Comparison of ENCODE assay signal across 8 cellular contexts in genomic region chr2:70086838-70087702, GRCh38. TPM values are rescaled to one million over a fixed set of nuclear protein-coding genes. Genes with fewer than 3 reads are reported as not detected.
DNase-seq lines count a peak whose midpoint lies in the region; ATAC-seq, FAIRE-seq and TF ChIP-seq lines count a peak whose summit lies in the region.

PCBP1 (plus strand) TSS chr2:70087477; CDS start chr2:70087744, 267 bp downstream.

- H3K36me3 ChIP-seq in trophoblast cell (ENCODE audit: control insufficient read depth in 1 of 2, insufficient read depth in 2 of 2, low read length in 2 of 2) (peaks cover 7% of the 10 kb centered on the region in 2 experiments), tibial artery (peaks cover 22 to 33% (median 29%) of the 10 kb centered on the region in 3 donors)

- TF ChIP-seq POLR2A in GM12891 (IDR thresholded peaks at IDR 0.05; ENCODE audit: low read depth, low read length), result 0 out of 2 replicates have a peak, but pooled peaks have one; percentile 20

- H3K4me3 ChIP-seq in trophoblast cell (ENCODE audit: low read depth, low read length), result peak within 1 kb of the TSS; percentile 92
- peak within 1 kb of the TSS; percentile 71 to 95 for H3K4me3 ChIP-seq in tibial artery

- peak within 1 kb of the TSS; percentile 98 for H3K9ac ChIP-seq in trophoblast cell (ENCODE audit: low read length)

- no peak within 1 kb of the TSS for H3K23ac ChIP-seq in trophoblast cell (ENCODE audit: low read length)

- peaks cover 23% of the 10 kb centered on the region for H3K79me2 ChIP-seq in trophoblast cell (ENCODE audit: control insufficient read depth, insufficient read depth, low read length, poor library complexity)

- H3K18ac ChIP-seq in trophoblast cell (ENCODE audit: low read length), result peak within 1 kb of the TSS; percentile 99

- 0% methylated on average over 67 to 93 of the region's 94 CpGs for WGBS in adipose tissue, 3 donors
- no CpG with 5 or more reads among the region's 94 CpGs for WGBS in trophoblast cell (ENCODE audit: extremely low coverage, insufficient coverage, insufficient read length)

- DNase-seq in GM12891 (ENCODE audit: insufficient read length, low spot score) (peak; percentile 82), NCI-H1694 treated with DMSO at 0.1 percent for 48 hours (lab: John Stamatoyannopoulos, UW) (peak; percentile 92), cardiac septum (ENCODE audit: low spot score) (peak; percentile 96), trophoblast cell (peak; percentile 84 to 94), tibial artery (peak; percentile 94 to 97)

- peak within 1 kb of the TSS; percentile 93 for H3K14ac ChIP-seq in trophoblast cell (ENCODE audit: low read length)

- peak within 1 kb of the TSS; percentile 56 for H2AK5ac ChIP-seq in trophoblast cell (ENCODE audit: low read length)

- H2BK5ac ChIP-seq in trophoblast cell (ENCODE audit: low read depth, low read length, poor library complexity), result peak within 1 kb of the TSS; percentile 99

- H2BK12ac ChIP-seq in trophoblast cell (ENCODE audit: low read length), result peak within 1 kb of the TSS; percentile 25

- no peaks in the 10 kb centered on the region for H3K27me3 ChIP-seq in trophoblast cell (ENCODE audit: insufficient read depth, low read length)
- H3K27me3 ChIP-seq in tibial artery, result no peaks in the 10 kb centered on the region

- peak within 1 kb of the TSS; percentile 94 for H4K12ac ChIP-seq in trophoblast cell (ENCODE audit: low read depth, low read length)

- no peak for TF ChIP-seq CTCF in tibial artery (IDR thresholded peaks at IDR 0.05)

- H3K4ac ChIP-seq in trophoblast cell (ENCODE audit: low read depth, low read length), result peak within 1 kb of the TSS; percentile 98

- H2AFZ ChIP-seq in trophoblast cell (ENCODE audit: insufficient read depth, low read length, poor library complexity), result peak within 1 kb of the TSS; percentile 92

- peaks cover 34% of the 10 kb centered on the region for H3K79me1 ChIP-seq in trophoblast cell (ENCODE audit: low read length)

- FAIRE-seq in GM12891 (lab: Jason Lieb, UNC), result peak; percentile 69

- H3K4me1 ChIP-seq in trophoblast cell (ENCODE audit: control insufficient read depth in 1 of 2, insufficient read depth in 2 of 2, low read length in 2 of 2), result peaks cover 3 to 12% of the 10 kb centered on the region in 2 experiments
- peaks cover 0 to 53% (median 40%) of the 10 kb centered on the region in 4 donors for H3K4me1 ChIP-seq in tibial artery

- intact Hi-C loops in T-helper 1 cell treated with Interleukin-12 subunit alpha and Interleukin-12 subunit beta and Interleukin-4 antibody, amounts not matched to agents 30 ng/mL and 1 ng/mL, for 36 hours (cut with micrococcal nuclease), result loop anchor here (1.0 to 5.0 kb wide), 10 partner anchors 8 to 1835 kb away; partner anchors contain the start of genes AAK1, GMCL1, PPP3R1 and SNRPG
- intact Hi-C loops in cardiac septum (cut with DNase I), result loop anchor here (1.0 to 5.0 kb wide), 5 partner anchors 37 to 173 kb away; partner anchors contain the start of genes C2orf42 and TIA1
- intact Hi-C loops in tibial artery (cut with DNase I; ENCODE audit: low total_unique reads), result loop anchor here (2.0 kb wide), 1 partner anchor 56 kb away; no protein-coding TSS in a partner anchor

- peak; percentile 34 for ATAC-seq in HG02870 (IDR thresholded peaks at IDR 0.05; ENCODE audit: unreplicated experiment)

- peak within 1 kb of the TSS; percentile 76 for H3K4me2 ChIP-seq in trophoblast cell (ENCODE audit: low read length)

- H4K8ac ChIP-seq in trophoblast cell (ENCODE audit: low read depth, low read length), result peak within 1 kb of the TSS; percentile 97

- H4K91ac ChIP-seq in trophoblast cell (ENCODE audit: low read depth, low read length), result peak within 1 kb of the TSS; percentile 99

- peak within 1 kb of the TSS; percentile 98 for H2BK120ac ChIP-seq in trophoblast cell (ENCODE audit: insufficient read depth, low read length, poor library complexity)

- H3K27ac ChIP-seq in adipose tissue (ENCODE audit: low read depth, low read length) (peak within 1 kb of the TSS; percentile 99), trophoblast cell (ENCODE audit: low read depth, low read length) (peak within 1 kb of the TSS; percentile 100), tibial artery (peak within 1 kb of the TSS; percentile 94 to 99)

- H3K9me3 ChIP-seq in trophoblast cell (ENCODE audit: insufficient read depth, low read depth, low read length) (no peaks in the 10 kb centered on the region), tibial artery (no peaks in the 10 kb centered on the region)

TF ChIP-seq in GM12891, 5 proteins besides CTCF, POLR2A, EP300 and RAD21:
- no peak for TF ChIP-seq SPI1 (IDR thresholded peaks at IDR 0.05; ENCODE audit: low read depth, low read length)
- TF ChIP-seq POLR2AphosphoS5 (IDR thresholded peaks at IDR 0.05; ENCODE audit: low read depth, low read length), result peak; percentile 12; the same call in 1 of the 2 replicates

RNA-seq across cellular contexts. Expression of gene PCBP1, which starts in this region (rescaled TPM):
- polyA plus RNA-seq in GM12891 (2012; ENCODE audit: low read depth, missing spikeins), result 235 TPM
- total RNA-seq in T-helper 1 cell treated with Interleukin-12 subunit alpha and Interleukin-12 subunit beta and Interleukin-4 antibody, amounts not matched to agents 30 ng/mL and 1 ng/mL, for 36 hours, result 443 and 445 TPM in 2 replicates
- 100 to 1,000 TPM; 233 to 396 (median 326) TPM for polyA plus RNA-seq in adipose tissue
- 223 TPM for total RNA-seq in cardiac septum
- 407 and 419 TPM in 2 replicates for polyA plus RNA-seq in trophoblast cell (2013)

Comparison
In these comparisons a context has a peak if more than half of its experiments do, and no peak if none do; other contexts are left out.
1. Peak in every context shown above with its lines: DNase-seq, ATAC-seq, H3K4me3 ChIP-seq and H3K27ac ChIP-seq.